Comparison of ENCODE assay signal across 8 cellular contexts in the genomic region with DNA sequence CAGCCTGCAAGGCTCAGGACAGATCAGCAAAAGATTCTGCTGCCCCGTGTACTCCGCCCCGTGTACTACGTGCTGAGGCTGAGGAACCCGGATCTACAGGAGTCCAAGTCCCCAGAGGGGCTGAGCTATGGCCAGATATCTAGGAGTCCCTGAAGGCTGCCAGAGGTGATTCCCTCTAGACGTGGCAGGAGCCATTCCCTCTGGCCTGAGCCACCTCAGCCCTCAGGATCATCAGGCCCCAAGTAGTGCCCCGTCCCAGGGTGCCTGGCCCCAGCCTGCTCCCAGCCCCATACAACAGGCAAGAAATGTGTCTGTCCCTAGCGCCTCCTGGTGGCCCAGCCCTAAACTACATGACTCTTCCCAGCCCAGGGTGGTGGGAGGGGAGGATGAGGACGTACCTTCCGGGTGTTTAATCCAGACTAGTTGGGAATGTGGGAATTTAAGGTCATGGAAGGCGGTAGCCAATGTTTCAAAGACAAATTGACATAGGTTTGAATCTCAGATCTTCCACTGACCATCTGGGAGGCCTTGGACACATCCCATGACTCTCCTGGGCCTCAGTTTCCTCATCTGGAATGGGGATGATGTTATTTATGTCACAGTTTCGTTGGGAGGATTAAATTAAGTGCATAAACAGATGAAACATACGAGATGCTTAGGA. TPM values are rescaled to one million over a fixed set of nuclear protein-coding genes. Genes with fewer than 3 reads are reported as not detected.
DNase-seq lines count a peak whose midpoint lies in the region; ATAC-seq and TF ChIP-seq lines count a peak whose summit lies in the region.

No MANE protein-coding gene starts in this region.

- DNase-seq in HT1080 (ENCODE audit: low read depth) (peak; percentile 83), PC-9 (peak; percentile 70 to 90), fibroblast of lung (ENCODE audit: low read depth in 2 of 2) (peak; percentile 59 to 82), neural progenitor cell (ENCODE audit: low spot score) (peak; percentile 85)
- DNase-seq in activated T-cell treated with anti-CD3 and anti-CD28 coated beads, Interleukin-2, amount 50 U/mL, for 24 hours, result peak; percentile 91

- H3K27ac ChIP-seq in PC-9 (no peak overlapping the region), fibroblast of lung (ENCODE audit: insufficient read depth, low read length) (peak overlapping the region; percentile 45), neural progenitor cell (no peak overlapping the region)

- no peak overlapping the region for H3K4me3 Mint-ChIP-seq in activated T-cell treated with anti-CD3 and anti-CD28 coated beads, Interleukin-2, amount 50 U/mL, for 24 hours
- no peak overlapping the region for H3K4me3 Mint-ChIP-seq in neural progenitor cell
- H3K4me3 Mint-ChIP-seq in stimulated activated naive CD8-positive, alpha-beta T cell treated with anti-CD3 and anti-CD28 coated beads, Interleukin-15, Interleukin-2, amounts not matched to agents 100 ng/mL and 50 ng/mL, for 24 hours, result no peak overlapping the region

- peaks cover 6% of the 10 kb centered on the region for H3K27me3 Mint-ChIP-seq in activated T-cell treated with anti-CD3 and anti-CD28 coated beads, Interleukin-2, amount 50 U/mL, for 24 hours
- peaks cover 21% of the 10 kb centered on the region for H3K27me3 Mint-ChIP-seq in neural progenitor cell (ENCODE audit: insufficient read depth, low read depth)
- H3K27me3 Mint-ChIP-seq in stimulated activated naive CD8-positive, alpha-beta T cell treated with anti-CD3 and anti-CD28 coated beads, Interleukin-15, Interleukin-2, amounts not matched to agents 100 ng/mL and 50 ng/mL, for 24 hours, result peaks cover 12% of the 10 kb centered on the region

- H3K79me2 ChIP-seq in PC-9 (ENCODE audit: low read depth), result no peaks in the 10 kb centered on the region
- no peaks in the 10 kb centered on the region for H3K79me2 ChIP-seq in fibroblast of lung (ENCODE audit: control insufficient read depth, insufficient read depth, low read length)
- no peaks in the 10 kb centered on the region for H3K79me2 ChIP-seq in neural progenitor cell (ENCODE audit: low read depth)

- no TSS peak for BruUV-seq in PC-9 (replicated peaks; lab: Mats Ljungman, UMichigan)

- POLR2A ChIA-PET in PC-9 (lab: Charles Lee; ENCODE audit: unreplicated experiment), result no interaction called here

- H3K36me3 ChIP-seq in PC-9 (ENCODE audit: low read depth) (no peaks in the 10 kb centered on the region), fibroblast of lung (ENCODE audit: control insufficient read depth, insufficient read depth, low read length) (no peaks in the 10 kb centered on the region), neural progenitor cell (no peaks in the 10 kb centered on the region)

- H3K9me3 ChIP-seq in PC-9 (ENCODE audit: insufficient read depth, low read depth) (no peaks in the 10 kb centered on the region), fibroblast of lung (ENCODE audit: control insufficient read depth, insufficient read depth, low read depth, low read length) (no peaks in the 10 kb centered on the region), neural progenitor cell (ENCODE audit: low read depth) (no peaks in the 10 kb centered on the region)

- TF ChIP-seq CTCF in GM12872 (IDR thresholded peaks at IDR 0.05; ENCODE audit: insufficient read depth, low read depth, low read length) (peak; percentile 92), PC-9 (conservative IDR thresholded peaks at IDR 0.05) (peak; percentile 99), fibroblast of lung (conservative IDR thresholded peaks at IDR 0.05 in 1 of 2, IDR thresholded peaks at IDR 0.05 in 1 of 2; ENCODE audit: low read depth in 1 of 2, low read length in 2 of 2) (peak; percentile 92 to 94), neural progenitor cell (IDR thresholded peaks at IDR 0.05) (peak; percentile 90)

- peaks cover 43% of the 10 kb centered on the region for H3K4me1 ChIP-seq in PC-9 (replicated peaks; ENCODE audit: insufficient read depth)
- peaks cover 5% of the 10 kb centered on the region for H3K4me1 ChIP-seq in fibroblast of lung (ENCODE audit: control insufficient read depth, extremely low read depth, insufficient read depth, low read length)
- no peaks in the 10 kb centered on the region for H3K4me1 ChIP-seq in neural progenitor cell

- H3K4me2 ChIP-seq in PC-9 (peak overlapping the region; percentile 14; the same call in 1 of the 2 replicates), fibroblast of lung (ENCODE audit: extremely low read depth, insufficient read depth, low read length) (no peak overlapping the region), neural progenitor cell (no peak overlapping the region)

- H3K4me3 ChIP-seq in PC-9, result no peak overlapping the region
- H3K4me3 ChIP-seq in fibroblast of lung (replicated peaks in 1 of 4; ENCODE audit: control extremely low read depth in 1 of 4, insufficient read depth in 1 of 4, low read depth in 3 of 4, low read length in 4 of 4), result no peak overlapping the region
- H3K4me3 ChIP-seq in neural progenitor cell, result no peak overlapping the region

- no peak for ATAC-seq in HG02981 (IDR thresholded peaks at IDR 0.05; ENCODE audit: unreplicated experiment)

- no peaks in the 10 kb centered on the region for H3K9me3 Mint-ChIP-seq in activated T-cell treated with anti-CD3 and anti-CD28 coated beads, Interleukin-2, amount 50 U/mL, for 24 hours
- H3K9me3 Mint-ChIP-seq in neural progenitor cell, result no peaks in the 10 kb centered on the region
- no peaks in the 10 kb centered on the region for H3K9me3 Mint-ChIP-seq in stimulated activated naive CD8-positive, alpha-beta T cell treated with anti-CD3 and anti-CD28 coated beads, Interleukin-15, Interleukin-2, amounts not matched to agents 100 ng/mL and 50 ng/mL, for 24 hours

- no peak overlapping the region for H2AFZ ChIP-seq in PC-9
- peak overlapping the region; percentile 60 for H2AFZ ChIP-seq in fibroblast of lung (ENCODE audit: low read length)
- no peak overlapping the region for H2AFZ ChIP-seq in neural progenitor cell (replicated peaks)

- H3K27me3 ChIP-seq in PC-9 (ENCODE audit: insufficient read depth, low read depth), result no peaks in the 10 kb centered on the region
- no peaks in the 10 kb centered on the region for H3K27me3 ChIP-seq in fibroblast of lung (ENCODE audit: control insufficient read depth, insufficient read depth, low read length)
- H3K27me3 ChIP-seq in neural progenitor cell, result no peaks in the 10 kb centered on the region

- CTCF ChIA-PET in PC-9 (lab: Charles Lee), result no interaction called here

- H3K36me3 Mint-ChIP-seq in activated T-cell treated with anti-CD3 and anti-CD28 coated beads, Interleukin-2, amount 50 U/mL, for 24 hours (ENCODE audit: low read depth), result no peaks in the 10 kb centered on the region
- H3K36me3 Mint-ChIP-seq in neural progenitor cell, result no peaks in the 10 kb centered on the region
- H3K36me3 Mint-ChIP-seq in stimulated activated naive CD8-positive, alpha-beta T cell treated with anti-CD3 and anti-CD28 coated beads, Interleukin-15, Interleukin-2, amounts not matched to agents 100 ng/mL and 50 ng/mL, for 24 hours (ENCODE audit: low read depth), result no peaks in the 10 kb centered on the region

- H3K9ac ChIP-seq in fibroblast of lung (ENCODE audit: insufficient read depth, low read length), result peak overlapping the region; percentile 49
- no peak overlapping the region for H3K9ac ChIP-seq in neural progenitor cell

- intact Hi-C loops in PC-9 (cut with micrococcal nuclease; ENCODE audit: unreplicated experiment), result loop anchor here (1.0 to 10.0 kb wide), 7 partner anchors 46 to 386 kb away; a partner anchor contains a TSS

- no peaks in the 10 kb centered on the region for H3K9me2 ChIP-seq in PC-9 (ENCODE audit: insufficient read depth)

- peaks cover 13% of the 10 kb centered on the region for H3K4me1 Mint-ChIP-seq in activated T-cell treated with anti-CD3 and anti-CD28 coated beads, Interleukin-2, amount 50 U/mL, for 24 hours (ENCODE audit: low read depth)
- H3K4me1 Mint-ChIP-seq in neural progenitor cell, result no peaks in the 10 kb centered on the region
- H3K4me1 Mint-ChIP-seq in stimulated activated naive CD8-positive, alpha-beta T cell treated with anti-CD3 and anti-CD28 coated beads, Interleukin-15, Interleukin-2, amounts not matched to agents 100 ng/mL and 50 ng/mL, for 24 hours (ENCODE audit: low read depth), result peaks cover 5% of the 10 kb centered on the region

- no peak overlapping the region for H3K27ac Mint-ChIP-seq in activated T-cell treated with anti-CD3 and anti-CD28 coated beads, Interleukin-2, amount 50 U/mL, for 24 hours
- H3K27ac Mint-ChIP-seq in neural progenitor cell, result no peak overlapping the region
- peak overlapping the region; percentile 49 for H3K27ac Mint-ChIP-seq in stimulated activated naive CD8-positive, alpha-beta T cell treated with anti-CD3 and anti-CD28 coated beads, Interleukin-15, Interleukin-2, amounts not matched to agents 100 ng/mL and 50 ng/mL, for 24 hours

- H3F3A ChIP-seq in PC-9 (ENCODE audit: insufficient read depth, low read depth), result peaks cover 19% of the 10 kb centered on the region; the same call in 1 of the 2 replicates
- no peaks in the 10 kb centered on the region for H3F3A ChIP-seq in neural progenitor cell (ENCODE audit: low read depth)

- no peaks in the 10 kb centered on the region for H4K20me1 ChIP-seq in PC-9 (ENCODE audit: insufficient read depth)
- H4K20me1 ChIP-seq in fibroblast of lung (ENCODE audit: control insufficient read depth, extremely low read depth, insufficient read depth, low read length), result no peaks in the 10 kb centered on the region
- no peaks in the 10 kb centered on the region for H4K20me1 ChIP-seq in neural progenitor cell (ENCODE audit: low read depth)

RNA-seq across cellular contexts. Expression of a gene that starts 49.4 kb away (rescaled TPM):
- total RNA-seq in HT1080 (2014; rRNA removed; shearing (Covaris generic)), result 38.0 and 47.6 TPM in 2 replicates
- polyA plus RNA-seq in HT1080 (2015; cell fraction: cytosol; rRNA removed), result 46.9 and 50.8 TPM in 2 replicates
- polyA plus RNA-seq in HT1080 (2015; cell fraction: nucleus; rRNA removed), result 57.0 and 68.2 TPM in 2 replicates
- total RNA-seq in PC-9 (2021) (46.3 and 59.8 TPM in 2 replicates), fibroblast of lung (12.8 and 20.0 TPM in 2 replicates), neural progenitor cell (ENCODE audit: low replicate concordance) (35.3 and 38.1 TPM in 2 replicates)
- polyA plus RNA-seq in fibroblast of lung, result 28.5 and 28.7 TPM in 2 replicates
- polyA plus RNA-seq in fibroblast of lung (2012), result 27.4 and 27.5 TPM in 2 replicates
- polyA minus RNA-seq in fibroblast of lung (ENCODE audit: low replicate concordance), result 37.8 and 39.8 TPM in 2 replicates
